In genomic region chr2:28240937-28241336, GRCh38 we compare ENCODE assay signal across 11 cellular contexts.
"Had no signal": no experiment of that assay in that cellular context is flagged by ENCODE, and none has a peak within 500 bp of the region (broad histone marks: within the 10 kb centered on the region; RNA-seq: fewer than 3 reads in every experiment).

No MANE protein-coding gene starts in this region.

- H3K4me3 ChIP-seq: GM23248, GM23338, HAP-1 had no signal

- H3K4me1 ChIP-seq: HAP-1 had no signal

- H3K4me1 Mint-ChIP-seq: GM23338, H9 had no signal

- H3K27ac Mint-ChIP-seq: GM23338, HFFc6 had no signal

- ATAC-seq: GM23338, HCT116 had no signal

- FAIRE-seq: H1, H54 had no signal

- H3K9me3 ChIP-seq: HAP-1 had no signal

- H2AFZ ChIP-seq: GM23248, GM23338 had no signal

- H3K4me2 ChIP-seq: GM23338 had no signal

- DNase-seq: GM23248, GOT3, H7, H9, HCEC 1CT, HFFc6 had no signal

- H3K9ac ChIP-seq: GM23248 had no signal

- H3K4me3 Mint-ChIP-seq: GM23338, H9, HFFc6 had no signal

- H3K36me3 ChIP-seq: HAP-1 had no signal

- H3K9me3 Mint-ChIP-seq: GM23338, H9, HFFc6 had no signal

- H3K27ac ChIP-seq: GM23248 had no signal
